ENCODE assay signal across 2 cellular contexts in the genomic region with DNA sequence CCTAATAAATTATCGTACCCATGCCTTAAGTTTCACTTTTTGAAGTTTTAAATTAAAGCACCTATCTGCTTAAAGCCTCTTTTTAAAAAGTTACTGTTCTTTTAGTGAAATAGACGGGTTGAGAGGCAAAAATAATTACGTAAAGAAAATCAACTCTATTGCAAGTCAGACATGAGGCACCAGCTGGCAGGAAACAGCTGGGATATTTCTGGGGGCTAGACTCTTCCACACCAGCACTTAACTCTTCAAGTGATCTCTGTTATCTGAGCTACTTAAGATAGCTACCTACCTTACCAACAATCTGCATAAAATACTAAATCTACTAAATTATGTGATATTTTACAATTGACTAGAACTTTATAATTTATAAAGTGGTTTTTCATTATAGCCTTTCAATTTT.
TF ChIP-seq lines count a peak whose summit lies in the region.

No MANE protein-coding gene starts in this region.

TF ChIP-seq in SK-N-SH, 30 proteins besides CTCF, POLR2A, EP300 and RAD21 (continued from another document):
- no peak for TF ChIP-seq NRF1 (IDR thresholded peaks at IDR 0.05; ENCODE audit: low read depth, low read length)
- no peak for TF ChIP-seq SMC3 (IDR thresholded peaks at IDR 0.05; ENCODE audit: low read depth, low read length)
- TF ChIP-seq GABPA (IDR thresholded peaks at IDR 0.05; ENCODE audit: low read depth) = no peak
- no peak for TF ChIP-seq EZH2phosphoT487 (IDR thresholded peaks at IDR 0.05; ENCODE audit: borderline replicate concordance, low read depth)
- TF ChIP-seq RFX5 (IDR thresholded peaks at IDR 0.05; ENCODE audit: low read length) = no peak
- no peak for TF ChIP-seq SIN3A (IDR thresholded peaks at IDR 0.05; ENCODE audit: borderline replicate concordance, low read depth, low read length)
- no peak for TF ChIP-seq JUND (IDR thresholded peaks at IDR 0.05)
- TF ChIP-seq, protein P1, sequence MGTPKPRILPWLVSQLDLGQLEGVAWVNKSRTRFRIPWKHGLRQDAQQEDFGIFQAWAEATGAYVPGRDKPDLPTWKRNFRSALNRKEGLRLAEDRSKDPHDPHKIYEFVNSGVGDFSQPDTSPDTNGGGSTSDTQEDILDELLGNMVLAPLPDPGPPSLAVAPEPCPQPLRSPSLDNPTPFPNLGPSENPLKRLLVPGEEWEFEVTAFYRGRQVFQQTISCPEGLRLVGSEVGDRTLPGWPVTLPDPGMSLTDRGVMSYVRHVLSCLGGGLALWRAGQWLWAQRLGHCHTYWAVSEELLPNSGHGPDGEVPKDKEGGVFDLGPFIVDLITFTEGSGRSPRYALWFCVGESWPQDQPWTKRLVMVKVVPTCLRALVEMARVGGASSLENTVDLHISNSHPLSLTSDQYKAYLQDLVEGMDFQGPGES (IDR thresholded peaks at IDR 0.05; ENCODE audit: low read depth, low read length) = no peak
- no peak for TF ChIP-seq YY1 (IDR thresholded peaks at IDR 0.05; ENCODE audit: low read depth)
- TF ChIP-seq, protein P2, sequence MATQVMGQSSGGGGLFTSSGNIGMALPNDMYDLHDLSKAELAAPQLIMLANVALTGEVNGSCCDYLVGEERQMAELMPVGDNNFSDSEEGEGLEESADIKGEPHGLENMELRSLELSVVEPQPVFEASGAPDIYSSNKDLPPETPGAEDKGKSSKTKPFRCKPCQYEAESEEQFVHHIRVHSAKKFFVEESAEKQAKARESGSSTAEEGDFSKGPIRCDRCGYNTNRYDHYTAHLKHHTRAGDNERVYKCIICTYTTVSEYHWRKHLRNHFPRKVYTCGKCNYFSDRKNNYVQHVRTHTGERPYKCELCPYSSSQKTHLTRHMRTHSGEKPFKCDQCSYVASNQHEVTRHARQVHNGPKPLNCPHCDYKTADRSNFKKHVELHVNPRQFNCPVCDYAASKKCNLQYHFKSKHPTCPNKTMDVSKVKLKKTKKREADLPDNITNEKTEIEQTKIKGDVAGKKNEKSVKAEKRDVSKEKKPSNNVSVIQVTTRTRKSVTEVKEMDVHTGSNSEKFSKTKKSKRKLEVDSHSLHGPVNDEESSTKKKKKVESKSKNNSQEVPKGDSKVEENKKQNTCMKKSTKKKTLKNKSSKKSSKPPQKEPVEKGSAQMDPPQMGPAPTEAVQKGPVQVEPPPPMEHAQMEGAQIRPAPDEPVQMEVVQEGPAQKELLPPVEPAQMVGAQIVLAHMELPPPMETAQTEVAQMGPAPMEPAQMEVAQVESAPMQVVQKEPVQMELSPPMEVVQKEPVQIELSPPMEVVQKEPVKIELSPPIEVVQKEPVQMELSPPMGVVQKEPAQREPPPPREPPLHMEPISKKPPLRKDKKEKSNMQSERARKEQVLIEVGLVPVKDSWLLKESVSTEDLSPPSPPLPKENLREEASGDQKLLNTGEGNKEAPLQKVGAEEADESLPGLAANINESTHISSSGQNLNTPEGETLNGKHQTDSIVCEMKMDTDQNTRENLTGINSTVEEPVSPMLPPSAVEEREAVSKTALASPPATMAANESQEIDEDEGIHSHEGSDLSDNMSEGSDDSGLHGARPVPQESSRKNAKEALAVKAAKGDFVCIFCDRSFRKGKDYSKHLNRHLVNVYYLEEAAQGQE (IDR thresholded peaks at IDR 0.05; ENCODE audit: low read depth, low read length) = no peak
- no peak for TF ChIP-seq FOXM1 (IDR thresholded peaks at IDR 0.05; ENCODE audit: low read depth)
- TF ChIP-seq RXRA (IDR thresholded peaks at IDR 0.05; ENCODE audit: borderline replicate concordance, low read depth) = no peak
- TF ChIP-seq, protein P3, sequence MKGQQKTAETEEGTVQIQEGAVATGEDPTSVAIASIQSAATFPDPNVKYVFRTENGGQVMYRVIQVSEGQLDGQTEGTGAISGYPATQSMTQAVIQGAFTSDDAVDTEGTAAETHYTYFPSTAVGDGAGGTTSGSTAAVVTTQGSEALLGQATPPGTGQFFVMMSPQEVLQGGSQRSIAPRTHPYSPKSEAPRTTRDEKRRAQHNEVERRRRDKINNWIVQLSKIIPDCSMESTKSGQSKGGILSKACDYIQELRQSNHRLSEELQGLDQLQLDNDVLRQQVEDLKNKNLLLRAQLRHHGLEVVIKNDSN (IDR thresholded peaks at IDR 0.05; ENCODE audit: borderline replicate concordance, low read depth) = no peak

TF ChIP-seq in SK-N-SH treated with all-trans-retinoic acid at 6 μM for 48 hours, 23 proteins besides CTCF, POLR2A, EP300 and RAD21 (continued from another document):
- TF ChIP-seq ARNTL (CRISPR knock-in tag; IDR thresholded peaks at IDR 0.05; ENCODE audit: borderline replicate concordance, low read depth) (no peak), GLIS3 (CRISPR knock-in tag; IDR thresholded peaks at IDR 0.05) (no peak), BACH2 (CRISPR knock-in tag; IDR thresholded peaks at IDR 0.05; ENCODE audit: borderline replicate concordance) (no peak), ZNF565 (CRISPR knock-in tag; conservative IDR thresholded peaks at IDR 0.05; ENCODE audit: low read depth) (no peak), ZFP30 (CRISPR knock-in tag; IDR thresholded peaks at IDR 0.05) (no peak), TOX (CRISPR knock-in tag; IDR thresholded peaks at IDR 0.05; ENCODE audit: borderline replicate concordance) (no peak), PPARA (CRISPR knock-in tag; IDR thresholded peaks at IDR 0.05; ENCODE audit: borderline replicate concordance) (no peak), TCF4 (CRISPR knock-in tag; IDR thresholded peaks at IDR 0.05; ENCODE audit: borderline replicate concordance) (no peak), SNAI2 (CRISPR knock-in tag; IDR thresholded peaks at IDR 0.05) (no peak), RARB (CRISPR knock-in tag; IDR thresholded peaks at IDR 0.05) (no peak), ZC3H10 (CRISPR knock-in tag; IDR thresholded peaks at IDR 0.05) (no peak), ESRRG (CRISPR knock-in tag; IDR thresholded peaks at IDR 0.05) (no peak), ISL1 (CRISPR knock-in tag; IDR thresholded peaks at IDR 0.05) (no peak), ZNF70 (CRISPR knock-in tag; IDR thresholded peaks at IDR 0.05) (no peak)
- TF ChIP-seq, protein P4, sequence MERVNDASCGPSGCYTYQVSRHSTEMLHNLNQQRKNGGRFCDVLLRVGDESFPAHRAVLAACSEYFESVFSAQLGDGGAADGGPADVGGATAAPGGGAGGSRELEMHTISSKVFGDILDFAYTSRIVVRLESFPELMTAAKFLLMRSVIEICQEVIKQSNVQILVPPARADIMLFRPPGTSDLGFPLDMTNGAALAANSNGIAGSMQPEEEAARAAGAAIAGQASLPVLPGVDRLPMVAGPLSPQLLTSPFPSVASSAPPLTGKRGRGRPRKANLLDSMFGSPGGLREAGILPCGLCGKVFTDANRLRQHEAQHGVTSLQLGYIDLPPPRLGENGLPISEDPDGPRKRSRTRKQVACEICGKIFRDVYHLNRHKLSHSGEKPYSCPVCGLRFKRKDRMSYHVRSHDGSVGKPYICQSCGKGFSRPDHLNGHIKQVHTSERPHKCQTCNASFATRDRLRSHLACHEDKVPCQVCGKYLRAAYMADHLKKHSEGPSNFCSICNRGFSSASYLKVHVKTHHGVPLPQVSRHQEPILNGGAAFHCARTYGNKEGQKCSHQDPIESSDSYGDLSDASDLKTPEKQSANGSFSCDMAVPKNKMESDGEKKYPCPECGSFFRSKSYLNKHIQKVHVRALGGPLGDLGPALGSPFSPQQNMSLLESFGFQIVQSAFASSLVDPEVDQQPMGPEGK (CRISPR knock-in tag; IDR thresholded peaks at IDR 0.05; ENCODE audit: borderline replicate concordance) = no peak
- TF ChIP-seq, protein P5, sequence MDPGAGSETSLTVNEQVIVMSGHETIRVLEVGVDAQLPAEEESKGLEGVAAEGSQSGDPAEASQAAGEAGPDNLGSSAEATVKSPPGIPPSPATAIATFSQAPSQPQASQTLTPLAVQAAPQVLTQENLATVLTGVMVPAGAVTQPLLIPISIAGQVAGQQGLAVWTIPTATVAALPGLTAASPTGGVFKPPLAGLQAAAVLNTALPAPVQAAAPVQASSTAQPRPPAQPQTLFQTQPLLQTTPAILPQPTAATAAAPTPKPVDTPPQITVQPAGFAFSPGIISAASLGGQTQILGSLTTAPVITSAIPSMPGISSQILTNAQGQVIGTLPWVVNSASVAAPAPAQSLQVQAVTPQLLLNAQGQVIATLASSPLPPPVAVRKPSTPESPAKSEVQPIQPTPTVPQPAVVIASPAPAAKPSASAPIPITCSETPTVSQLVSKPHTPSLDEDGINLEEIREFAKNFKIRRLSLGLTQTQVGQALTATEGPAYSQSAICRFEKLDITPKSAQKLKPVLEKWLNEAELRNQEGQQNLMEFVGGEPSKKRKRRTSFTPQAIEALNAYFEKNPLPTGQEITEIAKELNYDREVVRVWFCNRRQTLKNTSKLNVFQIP (CRISPR knock-in tag; IDR thresholded peaks at IDR 0.05; ENCODE audit: borderline replicate concordance, low read depth) = no peak
